In genomic region chr14:51880810-51881580, GRCh38 we compare ENCODE assay signal across 12 cellular contexts. TPM values are rescaled to one million over a fixed set of nuclear protein-coding genes. Genes with fewer than 3 reads are reported as not detected.
DNase-seq lines count a peak whose midpoint lies in the region; ATAC-seq and TF ChIP-seq lines count a peak whose summit lies in the region.
"Had no signal": no experiment of that assay in that cellular context is flagged by ENCODE, and none has a peak within 500 bp of the region (broad histone marks: within the 10 kb centered on the region; RNA-seq: fewer than 3 reads in every experiment).

No MANE protein-coding gene starts in this region.

- peak; percentile 64 for DNase-seq in AG20443 (ENCODE audit: low spot score)
- DNase-seq in choroid plexus epithelial cell (ENCODE audit: low read depth) = peak; percentile 75
- DNase-seq in NCI-H2081 treated with DMSO at 0.1 percent for 48 hours (lab: John Stamatoyannopoulos, UW) = no peak
- no peak for DNase-seq in SJCRH30
- no peak for DNase-seq in NCI-H1930 (lab: John Stamatoyannopoulos, UW)
- DNase-seq: aorta, DMS79, kidney had no signal

- no peaks in the 10 kb centered on the region; the same call in 1 of the 2 replicates for H3K4me1 ChIP-seq in SJCRH30

- no peak overlapping the region for H3K4me3 ChIP-seq in choroid plexus epithelial cell (ENCODE audit: low read depth, low read length)
- H3K4me3 ChIP-seq in SJCRH30 = no peak overlapping the region
- H3K4me3 ChIP-seq: SJSA1 had no signal

- no peak overlapping the region for H3K27ac ChIP-seq in SJCRH30
- H3K27ac ChIP-seq: SJSA1 had no signal

- H3K27me3 ChIP-seq in SJCRH30 = no peaks in the 10 kb centered on the region
- H3K27me3 ChIP-seq: SJSA1 had no signal

- peak; percentile 17 for TF ChIP-seq CTCF in choroid plexus epithelial cell (conservative IDR thresholded peaks at IDR 0.05; ENCODE audit: low read depth, low read length)

- H3K36me3 ChIP-seq in SJCRH30 = no peaks in the 10 kb centered on the region
- H3K36me3 ChIP-seq: SJSA1 had no signal

- no peaks in the 10 kb centered on the region for H3K9me3 ChIP-seq in SJCRH30 (replicated peaks)
- H3K9me3 ChIP-seq: SJSA1 had no signal

- ATAC-seq in GM18868 (IDR thresholded peaks at IDR 0.05; ENCODE audit: unreplicated experiment) (peak; percentile 58), HG02973 (IDR thresholded peaks at IDR 0.05; ENCODE audit: unreplicated experiment) (peak; percentile 52), GM18520 (IDR thresholded peaks at IDR 0.05; ENCODE audit: unreplicated experiment) (no peak)

RNA-seq across cellular contexts. Expression of gene GNG2, which starts 20.6 kb away (rescaled TPM):
- 0.15 and 0.43 TPM in 2 replicates for total RNA-seq in SJCRH30 (2014; rRNA removed; shearing (Covaris generic))

Comparison
In these comparisons a context has a peak if more than half of its experiments do, and no peak if none do; other contexts are left out.
1. DNase-seq: peak in AG20443 (single experiment) and choroid plexus epithelial cell (single experiment); none in NCI-H2081 treated with DMSO at 0.1 percent for 48 hours (single experiment), SJCRH30 (0 of 2) and NCI-H1930 (0 of 2).